17 cellular contexts compared by ENCODE assay signal in genomic region chrY:7302306-7302705, GRCh38.
DNase-seq lines count a peak whose midpoint lies in the region; ATAC-seq, FAIRE-seq and TF ChIP-seq lines count a peak whose summit lies in the region.
"Had no signal": no experiment of that assay in that cellular context is flagged by ENCODE, and none has a peak within 500 bp of the region (broad histone marks: within the 10 kb centered on the region; RNA-seq: fewer than 3 reads in every experiment).

No MANE protein-coding gene starts in this region.

- no peak overlapping the region for H3K27ac ChIP-seq in CD8-positive, alpha-beta T cell (ENCODE audit: low read depth, low read length)
- no peak overlapping the region for H3K27ac ChIP-seq in naive thymus-derived CD4-positive, alpha-beta T cell (ENCODE audit: low read depth, low read length)

- no peaks in the 10 kb centered on the region for H3K27me3 Mint-ChIP-seq in activated CD8-positive, alpha-beta memory T cell treated with anti-CD3 and anti-CD28 coated beads, Interleukin-2, amount 10 ng/mL, durations not matched to agents 7 days and 5 days
- H3K27me3 Mint-ChIP-seq in CD8-positive, alpha-beta T cell (ENCODE audit: low read depth), result no peaks in the 10 kb centered on the region
- no peaks in the 10 kb centered on the region for H3K27me3 Mint-ChIP-seq in activated T-helper 1 cell treated with anti-CD3 and anti-CD28 coated beads, Interleukin-12 subunit alpha, Interleukin-12 subunit beta, Interleukin-2, Interleukin-4 antibody, amounts not matched to agents 30 ng/mL and 10 ng/mL and 1 ng/mL, durations not matched to agents 14 hours and 24 hours and 36 hours (ENCODE audit: insufficient read depth)
- H3K27me3 Mint-ChIP-seq in naive thymus-derived CD4-positive, alpha-beta T cell, result no peaks in the 10 kb centered on the region
- H3K27me3 Mint-ChIP-seq in immature natural killer cell (ENCODE audit: low read depth in 3 of 3), result no peaks in the 10 kb centered on the region
- H3K27me3 Mint-ChIP-seq: CD4-positive, CD25-positive, alpha-beta regulatory T cell had no signal

- peaks cover 18% of the 10 kb centered on the region for H3K4me1 ChIP-seq in CD8-positive, alpha-beta T cell (ENCODE audit: insufficient read depth, low read length)
- H3K4me1 ChIP-seq in naive thymus-derived CD4-positive, alpha-beta T cell (ENCODE audit: control insufficient read depth in 2 of 2, insufficient read depth in 2 of 2, low read length in 2 of 2), result peaks cover 21 to 30% of the 10 kb centered on the region in 2 donors

- ATAC-seq in activated CD8-positive, alpha-beta memory T cell treated with anti-CD3 and anti-CD28 coated beads, Interleukin-2, amount 10 ng/mL, durations not matched to agents 7 days and 5 days, result peak; percentile 54
- ATAC-seq in CD8-positive, alpha-beta T cell, result no peak
- no peak for ATAC-seq in naive thymus-derived CD4-positive, alpha-beta T cell
- ATAC-seq: GM12878, HepG2 had no signal

- TF ChIP-seq CTCF in CD8-positive, alpha-beta T cell (IDR thresholded peaks at IDR 0.05), result no peak

- no peak overlapping the region for H3K4me3 ChIP-seq in CD8-positive, alpha-beta T cell (ENCODE audit: low read depth, low read length)
- no peak overlapping the region for H3K4me3 ChIP-seq in naive thymus-derived CD4-positive, alpha-beta T cell (ENCODE audit: low read length)
- H3K4me3 ChIP-seq: GM12878, MG63 had no signal

- H3K36me3 Mint-ChIP-seq in activated CD8-positive, alpha-beta memory T cell treated with anti-CD3 and anti-CD28 coated beads, Interleukin-2, amount 10 ng/mL, durations not matched to agents 7 days and 5 days, result peaks cover 37% of the 10 kb centered on the region
- peaks cover 56% of the 10 kb centered on the region for H3K36me3 Mint-ChIP-seq in CD8-positive, alpha-beta T cell
- H3K36me3 Mint-ChIP-seq in activated T-helper 1 cell treated with anti-CD3 and anti-CD28 coated beads, Interleukin-12 subunit alpha, Interleukin-12 subunit beta, Interleukin-2, Interleukin-4 antibody, amounts not matched to agents 30 ng/mL and 10 ng/mL and 1 ng/mL, durations not matched to agents 14 hours and 24 hours and 36 hours (ENCODE audit: low read depth), result peaks cover 33% of the 10 kb centered on the region
- H3K36me3 Mint-ChIP-seq in naive thymus-derived CD4-positive, alpha-beta T cell, result peaks cover 0 to 29% (median 0%) of the 10 kb centered on the region in 5 donors
- peaks cover 0 to 9% (median 0%) of the 10 kb centered on the region in 3 donors for H3K36me3 Mint-ChIP-seq in immature natural killer cell
- H3K36me3 Mint-ChIP-seq: CD4-positive, CD25-positive, alpha-beta regulatory T cell had no signal

- H3K27ac Mint-ChIP-seq in activated CD8-positive, alpha-beta memory T cell treated with anti-CD3 and anti-CD28 coated beads, Interleukin-2, amount 10 ng/mL, durations not matched to agents 7 days and 5 days, result peak overlapping the region; percentile 68
- peak overlapping the region; percentile 72 for H3K27ac Mint-ChIP-seq in CD8-positive, alpha-beta T cell
- peak overlapping the region; percentile 76 for H3K27ac Mint-ChIP-seq in activated T-helper 1 cell treated with anti-CD3 and anti-CD28 coated beads, Interleukin-12 subunit alpha, Interleukin-12 subunit beta, Interleukin-2, Interleukin-4 antibody, amounts not matched to agents 30 ng/mL and 10 ng/mL and 1 ng/mL, durations not matched to agents 14 hours and 24 hours and 36 hours
- peak overlapping the region in 5 of 9 donors; percentile 44 to 96 (median 63) for H3K27ac Mint-ChIP-seq in naive thymus-derived CD4-positive, alpha-beta T cell
- H3K27ac Mint-ChIP-seq in immature natural killer cell, result no peak overlapping the region

- no peak for DNase-seq in activated CD8-positive, alpha-beta memory T cell treated with anti-CD3 and anti-CD28 coated beads, Interleukin-2, amount 10 ng/mL, durations not matched to agents 7 days and 5 days
- no peak for DNase-seq in activated CD8-positive, alpha-beta memory T cell treated with anti-CD3 and anti-CD28 coated beads, Interleukin-2, amount 50 U/mL, for 48 hours
- no peak for DNase-seq in CD8-positive, alpha-beta T cell
- DNase-seq in activated T-helper 1 cell treated with anti-CD3 and anti-CD28 coated beads, Interleukin-12 subunit alpha, Interleukin-12 subunit beta, Interleukin-2, Interleukin-4 antibody, amounts not matched to agents 30 ng/mL and 10 ng/mL and 1 ng/mL, durations not matched to agents 14 hours and 24 hours and 36 hours (ENCODE audit: low spot score), result no peak
- no peak for DNase-seq in naive thymus-derived CD4-positive, alpha-beta T cell
- DNase-seq in immature natural killer cell (no peak), RCC 7860 (ENCODE audit: low spot score) (no peak)
- DNase-seq: CD4-positive, CD25-positive, alpha-beta regulatory T cell; DMS79; H7; MG63; NCI-H1092 treated with DMSO at 0.1 percent for 48 hours; NCI-H1694; NCI-H345; NCI-H526 treated with DMSO at 0.1 percent for 48 hours had no signal

- CTCF ChIA-PET in activated CD8-positive, alpha-beta memory T cell treated with anti-CD3 and anti-CD28 coated beads, Interleukin-2, amount 10 ng/mL, durations not matched to agents 7 days and 5 days (lab: Charles Lee), result no interaction called here
- CTCF ChIA-PET in CD8-positive, alpha-beta T cell (lab: Charles Lee), result no interaction called here
- CTCF ChIA-PET in naive thymus-derived CD4-positive, alpha-beta T cell (lab: Charles Lee), result no interaction called here

- intact Hi-C loops in CD8-positive, alpha-beta T cell (cut with DNase I, micrococcal nuclease), result no loop called here
- intact Hi-C loops in activated T-helper 1 cell treated with anti-CD3 and anti-CD28 coated beads, Interleukin-12 subunit alpha, Interleukin-12 subunit beta, Interleukin-2, Interleukin-4 antibody, amounts not matched to agents 30 ng/mL and 10 ng/mL and 1 ng/mL, durations not matched to agents 14 hours and 24 hours and 36 hours (cut with micrococcal nuclease), result no loop called here
- intact Hi-C loops in naive thymus-derived CD4-positive, alpha-beta T cell (cut with micrococcal nuclease), result no loop called here

- peaks cover 67% of the 10 kb centered on the region for H3K4me1 Mint-ChIP-seq in activated CD8-positive, alpha-beta memory T cell treated with anti-CD3 and anti-CD28 coated beads, Interleukin-2, amount 10 ng/mL, durations not matched to agents 7 days and 5 days
- H3K4me1 Mint-ChIP-seq in CD8-positive, alpha-beta T cell (ENCODE audit: low read depth), result peaks cover 60% of the 10 kb centered on the region
- H3K4me1 Mint-ChIP-seq in activated T-helper 1 cell treated with anti-CD3 and anti-CD28 coated beads, Interleukin-12 subunit alpha, Interleukin-12 subunit beta, Interleukin-2, Interleukin-4 antibody, amounts not matched to agents 30 ng/mL and 10 ng/mL and 1 ng/mL, durations not matched to agents 14 hours and 24 hours and 36 hours (ENCODE audit: low read depth), result peaks cover 48% of the 10 kb centered on the region
- peaks cover 0 to 67% (median 33%) of the 10 kb centered on the region in 7 donors for H3K4me1 Mint-ChIP-seq in naive thymus-derived CD4-positive, alpha-beta T cell
- no peaks in the 10 kb centered on the region for H3K4me1 Mint-ChIP-seq in immature natural killer cell

- H3K36me3 ChIP-seq in CD8-positive, alpha-beta T cell (ENCODE audit: insufficient read depth, low read length), result no peaks in the 10 kb centered on the region
- H3K36me3 ChIP-seq in naive thymus-derived CD4-positive, alpha-beta T cell (ENCODE audit: control insufficient read depth in 2 of 3, insufficient read depth in 3 of 3, low read length in 3 of 3), result peaks cover 0 to 4% (median 0%) of the 10 kb centered on the region in 3 experiments

- H3K9me3 Mint-ChIP-seq in activated CD8-positive, alpha-beta memory T cell treated with anti-CD3 and anti-CD28 coated beads, Interleukin-2, amount 10 ng/mL, durations not matched to agents 7 days and 5 days (ENCODE audit: low read depth), result no peaks in the 10 kb centered on the region
- no peaks in the 10 kb centered on the region for H3K9me3 Mint-ChIP-seq in CD8-positive, alpha-beta T cell
- H3K9me3 Mint-ChIP-seq in activated T-helper 1 cell treated with anti-CD3 and anti-CD28 coated beads, Interleukin-12 subunit alpha, Interleukin-12 subunit beta, Interleukin-2, Interleukin-4 antibody, amounts not matched to agents 30 ng/mL and 10 ng/mL and 1 ng/mL, durations not matched to agents 14 hours and 24 hours and 36 hours, result no peaks in the 10 kb centered on the region
- H3K9me3 Mint-ChIP-seq in naive thymus-derived CD4-positive, alpha-beta T cell, result no peaks in the 10 kb centered on the region
- H3K9me3 Mint-ChIP-seq in immature natural killer cell, result no peaks in the 10 kb centered on the region
- H3K9me3 Mint-ChIP-seq: CD4-positive, CD25-positive, alpha-beta regulatory T cell had no signal

- H3K4me3 Mint-ChIP-seq in activated CD8-positive, alpha-beta memory T cell treated with anti-CD3 and anti-CD28 coated beads, Interleukin-2, amount 10 ng/mL, durations not matched to agents 7 days and 5 days, result no peak overlapping the region
- H3K4me3 Mint-ChIP-seq in CD8-positive, alpha-beta T cell, result no peak overlapping the region
- peak overlapping the region; percentile 60 for H3K4me3 Mint-ChIP-seq in activated T-helper 1 cell treated with anti-CD3 and anti-CD28 coated beads, Interleukin-12 subunit alpha, Interleukin-12 subunit beta, Interleukin-2, Interleukin-4 antibody, amounts not matched to agents 30 ng/mL and 10 ng/mL and 1 ng/mL, durations not matched to agents 14 hours and 24 hours and 36 hours
- peak overlapping the region in 4 of 10 donors; percentile 46 to 66 (median 54) for H3K4me3 Mint-ChIP-seq in naive thymus-derived CD4-positive, alpha-beta T cell
- no peak overlapping the region for H3K4me3 Mint-ChIP-seq in immature natural killer cell

- H3K9me3 ChIP-seq in CD8-positive, alpha-beta T cell (ENCODE audit: low read length), result no peaks in the 10 kb centered on the region
- H3K9me3 ChIP-seq in naive thymus-derived CD4-positive, alpha-beta T cell (ENCODE audit: control insufficient read depth in 2 of 3, low read length in 3 of 3), result no peaks in the 10 kb centered on the region
- H3K9me3 ChIP-seq: MG63 had no signal

- H3K27me3 ChIP-seq in CD8-positive, alpha-beta T cell (ENCODE audit: insufficient read depth, low read length), result no peaks in the 10 kb centered on the region
- no peaks in the 10 kb centered on the region for H3K27me3 ChIP-seq in naive thymus-derived CD4-positive, alpha-beta T cell (ENCODE audit: control insufficient read depth in 2 of 2, insufficient read depth in 2 of 2, low read length in 2 of 2)
- H3K27me3 ChIP-seq: MG63 had no signal

- POLR2A ChIA-PET in CD8-positive, alpha-beta T cell (lab: Charles Lee), result no interaction called here
- POLR2A ChIA-PET in naive thymus-derived CD4-positive, alpha-beta T cell (lab: Charles Lee), result no interaction called here

- FAIRE-seq in RCC 7860 (lab: Jason Lieb, UNC), result no peak
- FAIRE-seq: GM12878, HepG2 had no signal

Comparison
In these comparisons a context has a peak if more than half of its experiments do, and no peak if none do; other contexts are left out.
1. H3K27ac Mint-ChIP-seq: peak in activated CD8-positive, alpha-beta memory T cell treated with anti-CD3 and anti-CD28 coated beads, Interleukin-2, amount 10 ng/mL, durations not matched to agents 7 days and 5 days (single experiment), CD8-positive, alpha-beta T cell (single experiment), activated T-helper 1 cell treated with anti-CD3 and anti-CD28 coated beads, Interleukin-12 subunit alpha, Interleukin-12 subunit beta, Interleukin-2, Interleukin-4 antibody, amounts not matched to agents 30 ng/mL and 10 ng/mL and 1 ng/mL, durations not matched to agents 14 hours and 24 hours and 36 hours (single experiment) and naive thymus-derived CD4-positive, alpha-beta T cell (5 of 9); none in immature natural killer cell (0 of 6).